Comparison of ENCODE assay signal across 8 cellular contexts in genomic region chr3:116000315-116000714, GRCh38.
A peak's percentile ranks its signal among the peaks of the same experiment; 100 is the strongest.
DNase-seq lines count a peak whose midpoint lies in the region; ATAC-seq, FAIRE-seq and TF ChIP-seq lines count a peak whose summit lies in the region.

No MANE protein-coding gene starts in this region.

- H3K4me2 ChIP-seq in keratinocyte (ENCODE audit: control insufficient read depth, extremely low read depth, insufficient read depth, low read depth, low read length): peak overlapping the region; percentile 66

- ATAC-seq in HG02610 (IDR thresholded peaks at IDR 0.05; ENCODE audit: unreplicated experiment): peak; percentile 95
- no peak for ATAC-seq in activated CD8-positive, alpha-beta memory T cell treated with anti-CD3 and anti-CD28 coated beads, Interleukin-2, amount 10 ng/mL, durations not matched to agents 7 days and 5 days

- no peaks in the 10 kb centered on the region for H4K20me1 ChIP-seq in keratinocyte (ENCODE audit: control insufficient read depth, extremely low read depth, insufficient read depth, low read length)

- peak overlapping the region in 1 of 3 experiments; percentile 9 for H3K4me3 ChIP-seq in keratinocyte (ENCODE audit: control insufficient read depth in 2 of 3, extremely low read depth in 1 of 3, insufficient read depth in 2 of 3, low read depth in 1 of 3, low read length in 3 of 3)

- no peaks in the 10 kb centered on the region for H3K27me3 Mint-ChIP-seq in activated CD8-positive, alpha-beta memory T cell treated with anti-CD3 and anti-CD28 coated beads, Interleukin-2, amount 10 ng/mL, durations not matched to agents 7 days and 5 days

- H3K4me1 Mint-ChIP-seq in activated CD8-positive, alpha-beta memory T cell treated with anti-CD3 and anti-CD28 coated beads, Interleukin-2, amount 10 ng/mL, durations not matched to agents 7 days and 5 days: no peaks in the 10 kb centered on the region

- no peak overlapping the region for H2AFZ ChIP-seq in keratinocyte (ENCODE audit: control insufficient read depth, low read length)

- H3K36me3 Mint-ChIP-seq in activated CD8-positive, alpha-beta memory T cell treated with anti-CD3 and anti-CD28 coated beads, Interleukin-2, amount 10 ng/mL, durations not matched to agents 7 days and 5 days: no peaks in the 10 kb centered on the region

- peak overlapping the region; percentile 88 for H3K27ac ChIP-seq in keratinocyte (ENCODE audit: control insufficient read depth, insufficient read depth, low read length)

- H3K9me1 ChIP-seq in keratinocyte (ENCODE audit: control insufficient read depth, extremely low read depth, insufficient read depth, low read length): no peaks in the 10 kb centered on the region

- peak; percentile 100 for FAIRE-seq in keratinocyte (lab: Jason Lieb, UNC)

- TF ChIP-seq CTCF in GM13977 (IDR thresholded peaks at IDR 0.05; ENCODE audit: extremely low read depth, insufficient read depth, missing control alignments) (no peak), keratinocyte (optimal IDR thresholded peaks at IDR 0.05 in 1 of 3, IDR thresholded peaks at IDR 0.05 in 1 of 3, conservative IDR thresholded peaks at IDR 0.05 in 1 of 3; ENCODE audit: extremely low read depth in 1 of 3, insufficient read depth in 2 of 3, low read length in 3 of 3) (no peak)

- no peak overlapping the region for H3K27ac Mint-ChIP-seq in activated CD8-positive, alpha-beta memory T cell treated with anti-CD3 and anti-CD28 coated beads, Interleukin-2, amount 10 ng/mL, durations not matched to agents 7 days and 5 days

- in situ Hi-C loops in GM13977 (cut with MboI; ENCODE audit: low pct_unique_long_range_greater_than_20kb, low sequenced_read_pairs, unreplicated experiment): no loop called here

- intact Hi-C loops in cardiac septum (cut with DNase I): no loop called here

- no peaks in the 10 kb centered on the region for H3K27me3 ChIP-seq in keratinocyte (ENCODE audit: control insufficient read depth, extremely low read depth, insufficient read depth, low read length)

- H3K4me1 ChIP-seq in keratinocyte (ENCODE audit: control insufficient read depth, extremely low read depth, insufficient read depth, low read length): peaks cover 38% of the 10 kb centered on the region

- DNase-seq in GM13977 (ENCODE audit: low spot score) (peak; percentile 5), NCI-H69 (lab: John Stamatoyannopoulos, UW) (peak; percentile 72), keratinocyte (ENCODE audit: low read depth, low spot score) (peak; percentile 95), cardiac septum (ENCODE audit: low spot score) (no peak), midbrain (lab: John Stamatoyannopoulos, UW) (no peak)
- DNase-seq in activated CD8-positive, alpha-beta memory T cell treated with anti-CD3 and anti-CD28 coated beads, Interleukin-2, amount 10 ng/mL, durations not matched to agents 7 days and 5 days: no peak
- no peak for DNase-seq in activated T-cell treated with anti-CD3 and anti-CD28 coated beads, Interleukin-2, amount 50 U/mL, for 48 hours

- dilution Hi-C loops in keratinocyte (cut with MboI; ENCODE audit: extremely low pct_ligation_motif_present, low sequenced_read_pairs): no loop called here

- peak overlapping the region; percentile 60 for H3K9ac ChIP-seq in keratinocyte (ENCODE audit: control insufficient read depth, extremely low read depth, insufficient read depth, low read length)

- CTCF ChIA-PET in activated CD8-positive, alpha-beta memory T cell treated with anti-CD3 and anti-CD28 coated beads, Interleukin-2, amount 10 ng/mL, durations not matched to agents 7 days and 5 days (lab: Charles Lee): no interaction called here

- H3K9me3 Mint-ChIP-seq in activated CD8-positive, alpha-beta memory T cell treated with anti-CD3 and anti-CD28 coated beads, Interleukin-2, amount 10 ng/mL, durations not matched to agents 7 days and 5 days (ENCODE audit: low read depth): no peaks in the 10 kb centered on the region

- H3K4me3 Mint-ChIP-seq in activated CD8-positive, alpha-beta memory T cell treated with anti-CD3 and anti-CD28 coated beads, Interleukin-2, amount 10 ng/mL, durations not matched to agents 7 days and 5 days: no peak overlapping the region

- H3K9me3 ChIP-seq in keratinocyte (ENCODE audit: control insufficient read depth, low read depth, low read length): no peaks in the 10 kb centered on the region

- no peaks in the 10 kb centered on the region for H3K79me2 ChIP-seq in keratinocyte (ENCODE audit: control insufficient read depth, insufficient read depth, low read length)

- no peaks in the 10 kb centered on the region for H3K36me3 ChIP-seq in keratinocyte (ENCODE audit: control insufficient read depth in 2 of 2, extremely low read depth in 1 of 2, insufficient read depth in 2 of 2, low read length in 2 of 2)

Comparison
In these comparisons a context has a peak if more than half of its experiments do, and no peak if none do; other contexts are left out.
1. DNase-seq: peak in GM13977 (single experiment), NCI-H69 (single experiment) and keratinocyte (single experiment); none in activated CD8-positive, alpha-beta memory T cell treated with anti-CD3 and anti-CD28 coated beads, Interleukin-2, amount 10 ng/mL, durations not matched to agents 7 days and 5 days (single experiment), activated T-cell treated with anti-CD3 and anti-CD28 coated beads, Interleukin-2, amount 50 U/mL, for 48 hours (0 of 2), cardiac septum (single experiment) and midbrain (single experiment).